In the genomic region with DNA sequence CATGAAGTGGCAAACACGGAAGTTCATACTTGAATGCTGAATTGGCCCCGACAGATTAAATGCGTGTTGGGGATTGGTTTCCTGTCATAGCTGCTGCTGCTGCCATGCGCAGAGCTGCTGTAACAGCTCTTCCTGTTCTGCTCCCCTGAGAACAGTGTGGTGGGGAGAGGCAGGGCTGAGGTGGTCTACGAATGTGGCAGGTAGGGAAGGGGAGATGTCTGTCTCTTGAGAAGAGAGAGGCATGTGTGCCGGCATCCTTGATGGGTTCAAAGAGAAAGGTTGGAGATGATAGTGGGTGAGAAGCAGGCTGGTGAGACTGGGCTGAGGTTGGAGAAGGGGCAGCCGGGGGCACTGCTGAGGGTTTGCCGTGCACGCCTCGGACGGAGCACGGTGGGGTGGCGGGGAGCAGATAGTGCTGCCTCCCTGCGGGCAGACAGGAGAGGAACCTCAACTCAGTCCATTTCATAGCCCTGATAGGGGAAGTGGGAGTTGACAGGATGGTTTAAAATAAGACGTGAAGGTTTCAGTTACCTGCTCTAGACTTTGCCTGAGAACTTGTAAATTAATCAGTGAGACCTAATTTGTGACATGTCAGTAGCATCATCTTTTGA, we compare ENCODE assay signal across 7 cellular contexts. TPM values are rescaled to one million over a fixed set of nuclear protein-coding genes. Genes with fewer than 3 reads are reported as not detected.
DNase-seq lines count a peak whose midpoint lies in the region; ATAC-seq, FAIRE-seq and TF ChIP-seq lines count a peak whose summit lies in the region.

No MANE protein-coding gene starts in this region.

- H3K36me3 ChIP-seq in duodenal mucosa (ENCODE audit: control insufficient read depth in 1 of 2, insufficient read depth in 2 of 2, low read length in 2 of 2), result peaks cover 0 to 14% of the 10 kb centered on the region in 2 donors
- H3K36me3 ChIP-seq in small intestine (ENCODE audit: control insufficient read depth in 2 of 2, insufficient read depth in 2 of 2, low read length in 2 of 2), result peaks cover 0 to 4% of the 10 kb centered on the region in 2 donors
- H3K36me3 ChIP-seq in smooth muscle cell (ENCODE audit: low read depth), result no peaks in the 10 kb centered on the region

- H3K4me3 ChIP-seq in duodenal mucosa (ENCODE audit: low read depth in 1 of 2, low read length in 2 of 2) (peak overlapping the region; percentile 50 to 62), small intestine (ENCODE audit: low read depth in 1 of 2, low read length in 2 of 2) (peak overlapping the region in 1 of 2 donors; percentile 31), smooth muscle cell (no peak overlapping the region)

- no peak overlapping the region for H3K4me2 ChIP-seq in smooth muscle cell

- POLR2A ChIA-PET in activated CD4-positive, alpha-beta T cell treated with anti-CD3 and anti-CD28 coated beads for 36 hours (lab: Charles Lee), result interaction anchor here (0.5 to 1.0 kb wide), 6 partner anchors 13 to 167 kb away, joined by 3 to 4 read pairs (median 3); a partner anchor contains a TSS

- no peaks in the 10 kb centered on the region for H3K27me3 Mint-ChIP-seq in activated CD4-positive, alpha-beta T cell treated with anti-CD3 and anti-CD28 coated beads for 36 hours

- no peaks in the 10 kb centered on the region for H4K20me1 ChIP-seq in smooth muscle cell (ENCODE audit: low read depth)

- H3K9me3 Mint-ChIP-seq in activated CD4-positive, alpha-beta T cell treated with anti-CD3 and anti-CD28 coated beads for 36 hours (ENCODE audit: low read depth), result no peaks in the 10 kb centered on the region

- no peak overlapping the region for H3K27ac ChIP-seq in duodenal mucosa (ENCODE audit: low read depth, low read length)
- H3K27ac ChIP-seq in small intestine (ENCODE audit: low read depth in 1 of 2, low read length in 1 of 2), result peak overlapping the region; percentile 63 to 79
- no peak overlapping the region for H3K27ac ChIP-seq in smooth muscle cell (ENCODE audit: low read depth)

- H3K4me3 Mint-ChIP-seq in activated CD4-positive, alpha-beta T cell treated with anti-CD3 and anti-CD28 coated beads for 36 hours, result peak overlapping the region; percentile 86

- H3K4me1 ChIP-seq in duodenal mucosa (ENCODE audit: control insufficient read depth in 1 of 2, insufficient read depth in 2 of 2, low read length in 2 of 2) (no peaks in the 10 kb centered on the region), small intestine (ENCODE audit: control insufficient read depth in 2 of 2, insufficient read depth in 1 of 2, low read depth in 1 of 2, low read length in 1 of 2) (no peaks in the 10 kb centered on the region), smooth muscle cell (ENCODE audit: low read depth) (no peaks in the 10 kb centered on the region)

- 58 to 83% (median 67%) methylated on average over 15 of the region's 15 CpGs for WGBS in small intestine, 3 donors
- WGBS in smooth muscle cell (ENCODE audit: low lambda C conversion rate), result 95% methylated on average over 15 of the region's 15 CpGs

- H3K27ac Mint-ChIP-seq in activated CD4-positive, alpha-beta T cell treated with anti-CD3 and anti-CD28 coated beads for 36 hours, result peak overlapping the region; percentile 98

- H2AFZ ChIP-seq in smooth muscle cell (ENCODE audit: low read depth), result no peak overlapping the region

- ATAC-seq in GM19351 (IDR thresholded peaks at IDR 0.05; ENCODE audit: unreplicated experiment), result peak; percentile 95
- ATAC-seq in HG03439 (IDR thresholded peaks at IDR 0.05; ENCODE audit: unreplicated experiment), result peak; percentile 97
- ATAC-seq in activated CD4-positive, alpha-beta T cell treated with anti-CD3 and anti-CD28 coated beads for 36 hours, result peak; percentile 91

- peaks cover 53% of the 10 kb centered on the region for H3K4me1 Mint-ChIP-seq in activated CD4-positive, alpha-beta T cell treated with anti-CD3 and anti-CD28 coated beads for 36 hours

- CTCF ChIA-PET in activated CD4-positive, alpha-beta T cell treated with anti-CD3 and anti-CD28 coated beads for 36 hours (lab: Charles Lee), result interaction anchor here (0.5 to 6.1 kb wide), 28 partner anchors 9 to 535 kb away, joined by 3 to 82 read pairs (median 6); a partner anchor contains a TSS

- no peaks in the 10 kb centered on the region for H3K27me3 ChIP-seq in duodenal mucosa (ENCODE audit: control insufficient read depth in 1 of 2, insufficient read depth in 2 of 2, low read length in 2 of 2)
- no peaks in the 10 kb centered on the region for H3K27me3 ChIP-seq in small intestine (ENCODE audit: control insufficient read depth in 2 of 2, insufficient read depth in 2 of 2, low read length in 2 of 2)
- H3K27me3 ChIP-seq in smooth muscle cell (ENCODE audit: low read depth), result no peaks in the 10 kb centered on the region

- intact Hi-C loops in activated CD4-positive, alpha-beta T cell treated with anti-CD3 and anti-CD28 coated beads for 36 hours (cut with DNase I, micrococcal nuclease), result loop anchor here (1.0 to 5.0 kb wide), 15 partner anchors 46 to 810 kb away; a partner anchor contains a TSS

- H3K9me3 ChIP-seq in duodenal mucosa (ENCODE audit: control insufficient read depth in 1 of 2, low read length in 2 of 2) (no peaks in the 10 kb centered on the region), small intestine (ENCODE audit: control insufficient read depth, low read depth) (no peaks in the 10 kb centered on the region), smooth muscle cell (replicated peaks; ENCODE audit: low read depth) (no peaks in the 10 kb centered on the region)

- DNase-seq in activated CD4-positive, alpha-beta T cell treated with anti-CD3 and anti-CD28 coated beads for 36 hours, result peak; percentile 89
- DNase-seq in small intestine (peak; percentile 64), NCI-H82 (lab: John Stamatoyannopoulos, UW) (no peak), smooth muscle cell (lab: John Stamatoyannopoulos, UW; ENCODE audit: unreplicated experiment) (no peak)

- no peak for TF ChIP-seq CTCF in smooth muscle cell (IDR thresholded peaks at IDR 0.05; ENCODE audit: borderline replicate concordance, insufficient read depth, poor library complexity, severe bottlenecking)

- FAIRE-seq in small intestine (lab: Jason Lieb, UNC), result no peak

- H3K9ac ChIP-seq in duodenal mucosa (ENCODE audit: low read depth in 1 of 2, low read length in 2 of 2), result peak overlapping the region; percentile 12 to 30
- H3K9ac ChIP-seq in smooth muscle cell (ENCODE audit: low read depth), result no peak overlapping the region

- no peaks in the 10 kb centered on the region for H3K79me2 ChIP-seq in smooth muscle cell (ENCODE audit: low read depth)

- H3F3A ChIP-seq in smooth muscle cell (ENCODE audit: low read depth), result no peaks in the 10 kb centered on the region

- H3K36me3 Mint-ChIP-seq in activated CD4-positive, alpha-beta T cell treated with anti-CD3 and anti-CD28 coated beads for 36 hours (ENCODE audit: low read depth), result peaks cover 2% of the 10 kb centered on the region

RNA-seq across cellular contexts. Expression of a gene that starts 46.1 kb away (rescaled TPM):
- 10 to 100 TPM; 15.9 to 17.3 TPM for total RNA-seq in activated CD4-positive, alpha-beta T cell treated with anti-CD3 and anti-CD28 coated beads for 36 hours
- polyA plus RNA-seq in small intestine (10 to 100 TPM in 1 of 3 donors, 1 to 10 TPM in 2; 2.0 to 10.5 (median 3.2) TPM), smooth muscle cell (18.2 and 18.7 TPM in 2 replicates)
- 18.7 and 27.8 TPM in 2 replicates for total RNA-seq in smooth muscle cell

Comparison
In these comparisons a context has a peak if more than half of its experiments do, and no peak if none do; other contexts are left out.
1. DNase-seq: peak in activated CD4-positive, alpha-beta T cell treated with anti-CD3 and anti-CD28 coated beads for 36 hours (single experiment) and small intestine (single experiment); none in NCI-H82 (single experiment) and smooth muscle cell (single experiment).
2. H3K27ac ChIP-seq: peak in small intestine (2 of 2); none in duodenal mucosa (single experiment) and smooth muscle cell (single experiment).
3. Peak in every context shown above with its lines, with median percentiles within 50 percentile points of each other: ATAC-seq.